ENCODE assay signal across 26 cellular contexts in the genomic region with DNA sequence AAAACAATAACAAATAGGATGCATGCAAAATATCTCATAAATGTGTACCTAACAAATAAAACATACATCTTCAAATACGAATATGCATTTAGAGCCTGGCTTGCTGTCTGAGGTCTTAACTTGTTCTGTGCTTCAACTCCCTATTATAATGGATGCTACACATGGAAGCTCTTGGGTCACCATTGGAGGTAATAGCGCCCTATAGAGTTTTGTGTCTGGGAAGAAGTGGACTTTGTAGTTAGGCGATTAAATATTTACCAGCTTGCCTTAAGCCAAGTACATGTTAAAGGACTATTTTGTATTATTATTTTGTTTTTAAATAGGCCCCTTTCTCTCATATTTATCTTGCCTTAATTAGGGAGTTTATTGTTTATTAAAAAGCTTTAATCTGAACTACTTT.
"Had no signal": no experiment of that assay in that cellular context is flagged by ENCODE, and none has a peak within 500 bp of the region (broad histone marks: within the 10 kb centered on the region; RNA-seq: fewer than 3 reads in every experiment).

No MANE protein-coding gene starts in this region.

- H3K9me3 Mint-ChIP-seq: naive B cell; naive thymus-derived CD8-positive, alpha-beta T cell; natural killer cell treated with Interleukin-12 subunit alpha and Interleukin-12 subunit beta and Interleukin-15 and Interleukin-18, amount 100 ng/mL, for 72 hours; neural progenitor cell; stimulated activated effector memory CD8-positive, alpha-beta T cell treated with anti-CD3 and anti-CD28 coated beads, Interleukin-12 subunit alpha, Interleukin-12 subunit beta, amount 100 ng/mL, for 72 hours; stimulated activated naive B cell treated with anti-CD40 and anti-IgM and Interleukin-4, amounts not matched to agents 10 μg/mL and 1 μg/mL and 100 μg/mL, for 72 hours; stimulated activated naive CD8-positive, alpha-beta T cell treated with anti-CD3 and anti-CD28 coated beads, Interleukin-15, Interleukin-2, amounts not matched to agents 100 ng/mL and 50 ng/mL, for 24 hours had no signal

- H3K9ac ChIP-seq: neural progenitor cell had no signal

- H3K36me3 ChIP-seq: neural progenitor cell, ovary, prostate gland, stomach, thoracic aorta, thyroid gland, tibial nerve, upper lobe of left lung, vagina had no signal

- H3K27ac Mint-ChIP-seq: naive B cell; naive thymus-derived CD8-positive, alpha-beta T cell; natural killer cell treated with Interleukin-12 subunit alpha and Interleukin-12 subunit beta and Interleukin-15 and Interleukin-18, amount 100 ng/mL, for 72 hours; neural progenitor cell; stimulated activated effector memory CD8-positive, alpha-beta T cell treated with anti-CD3 and anti-CD28 coated beads, Interleukin-12 subunit alpha, Interleukin-12 subunit beta, amount 100 ng/mL, for 72 hours; stimulated activated naive B cell treated with anti-CD40 and anti-IgM and Interleukin-4, amounts not matched to agents 10 μg/mL and 1 μg/mL and 100 μg/mL, for 72 hours; stimulated activated naive CD8-positive, alpha-beta T cell treated with anti-CD3 and anti-CD28 coated beads, Interleukin-15, Interleukin-2, amounts not matched to agents 100 ng/mL and 50 ng/mL, for 24 hours had no signal

- H2AFZ ChIP-seq: neural progenitor cell had no signal

- DNase-seq: naive B cell; naive thymus-derived CD8-positive, alpha-beta T cell; occipital lobe; ovary; right cardiac atrium; stimulated activated CD4-positive, alpha-beta T cell treated with anti-CD3 and anti-CD28 coated beads, Interleukin-15, amount 100 ng/mL, for 24 hours; stimulated activated CD4-positive, alpha-beta T cell treated with anti-CD3 and anti-CD28 coated beads, Interleukin-2, amount 100 ng/mL, for 24 hours; stimulated activated CD4-positive, alpha-beta T cell treated with anti-CD3 and anti-CD28 coated beads, Interleukin-2, amount 100 ng/mL, for 48 hours; stimulated activated CD4-positive, alpha-beta T cell treated with anti-CD3 and anti-CD28 coated beads, Interleukin-4, amount 100 ng/mL, for 24 hours; stimulated activated naive B cell treated with anti-CD40 and anti-IgM and Interleukin-4, amounts not matched to agents 10 μg/mL and 1 μg/mL and 100 μg/mL, for 72 hours; stimulated activated naive CD4-positive, alpha-beta T cell treated with Interleukin-2 at 50 U/mL for 16 hours; stomach; thyroid gland; trophoblast cell; upper lobe of left lung had no signal

- H3K27ac ChIP-seq: neural progenitor cell, ovary, prostate gland, skin epidermis, stomach, thoracic aorta, thyroid gland, tibial nerve, upper lobe of left lung, vagina had no signal

- H3K36me3 Mint-ChIP-seq: naive B cell; naive thymus-derived CD8-positive, alpha-beta T cell; natural killer cell treated with Interleukin-12 subunit alpha and Interleukin-12 subunit beta and Interleukin-15 and Interleukin-18, amount 100 ng/mL, for 72 hours; neural progenitor cell; stimulated activated effector memory CD8-positive, alpha-beta T cell treated with anti-CD3 and anti-CD28 coated beads, Interleukin-12 subunit alpha, Interleukin-12 subunit beta, amount 100 ng/mL, for 72 hours; stimulated activated naive B cell treated with anti-CD40 and anti-IgM and Interleukin-4, amounts not matched to agents 10 μg/mL and 1 μg/mL and 100 μg/mL, for 72 hours had no signal

- H3K27me3 ChIP-seq: neural progenitor cell, ovary, stomach, thyroid gland, tibial nerve, upper lobe of left lung, vagina had no signal

- H3K9me3 ChIP-seq: ovary, prostate gland, stomach, thoracic aorta, thyroid gland, tibial nerve, upper lobe of left lung, vagina had no signal

- H3K4me3 ChIP-seq: neural progenitor cell, ovary, prostate gland, skin epidermis, stomach, thoracic aorta, thyroid gland, tibial nerve, upper lobe of left lung, vagina had no signal

- H3K4me1 Mint-ChIP-seq: naive B cell; naive thymus-derived CD8-positive, alpha-beta T cell; stimulated activated effector memory CD8-positive, alpha-beta T cell treated with anti-CD3 and anti-CD28 coated beads, Interleukin-12 subunit alpha, Interleukin-12 subunit beta, amount 100 ng/mL, for 72 hours; stimulated activated naive B cell treated with anti-CD40 and anti-IgM and Interleukin-4, amounts not matched to agents 10 μg/mL and 1 μg/mL and 100 μg/mL, for 72 hours had no signal

- H3K4me1 ChIP-seq: neural progenitor cell, prostate gland, stomach, thyroid gland, tibial nerve, upper lobe of left lung, vagina had no signal

- ATAC-seq: naive thymus-derived CD8-positive, alpha-beta T cell; natural killer cell treated with Interleukin-12 subunit alpha and Interleukin-12 subunit beta and Interleukin-15 and Interleukin-18, amount 100 ng/mL, for 72 hours; right cardiac atrium; sciatic nerve; stimulated activated effector memory CD8-positive, alpha-beta T cell treated with anti-CD3 and anti-CD28 coated beads, Interleukin-12 subunit alpha, Interleukin-12 subunit beta, amount 100 ng/mL, for 72 hours; stimulated activated naive B cell treated with anti-CD40 and anti-IgM and Interleukin-4, amounts not matched to agents 10 μg/mL and 1 μg/mL and 100 μg/mL, for 72 hours had no signal

- H3K4me3 Mint-ChIP-seq: naive B cell; naive thymus-derived CD8-positive, alpha-beta T cell; natural killer cell treated with Interleukin-12 subunit alpha and Interleukin-12 subunit beta and Interleukin-15 and Interleukin-18, amount 100 ng/mL, for 72 hours; neural progenitor cell; stimulated activated effector memory CD8-positive, alpha-beta T cell treated with anti-CD3 and anti-CD28 coated beads, Interleukin-12 subunit alpha, Interleukin-12 subunit beta, amount 100 ng/mL, for 72 hours; stimulated activated naive B cell treated with anti-CD40 and anti-IgM and Interleukin-4, amounts not matched to agents 10 μg/mL and 1 μg/mL and 100 μg/mL, for 72 hours; stimulated activated naive CD8-positive, alpha-beta T cell treated with anti-CD3 and anti-CD28 coated beads, Interleukin-15, Interleukin-2, amounts not matched to agents 100 ng/mL and 50 ng/mL, for 24 hours had no signal

- H3K27me3 Mint-ChIP-seq: naive B cell; natural killer cell treated with Interleukin-12 subunit alpha and Interleukin-12 subunit beta and Interleukin-15 and Interleukin-18, amount 100 ng/mL, for 72 hours; stimulated activated naive B cell treated with anti-CD40 and anti-IgM and Interleukin-4, amounts not matched to agents 10 μg/mL and 1 μg/mL and 100 μg/mL, for 72 hours; stimulated activated naive CD8-positive, alpha-beta T cell treated with anti-CD3 and anti-CD28 coated beads, Interleukin-15, Interleukin-2, amounts not matched to agents 100 ng/mL and 50 ng/mL, for 24 hours had no signal

- H3K4me2 ChIP-seq: neural progenitor cell had no signal

- FAIRE-seq: urothelium cell line had no signal
